In genomic region chr19:5494780-5495179, GRCh38 we compare ENCODE assay signal across 38 cellular contexts. TPM values are rescaled to one million over a fixed set of nuclear protein-coding genes. Genes with fewer than 3 reads are reported as not detected.
"Had no signal": no experiment of that assay in that cellular context is flagged by ENCODE, and none has a peak within 500 bp of the region (broad histone marks: within the 10 kb centered on the region; RNA-seq: fewer than 3 reads in every experiment).

No MANE protein-coding gene starts in this region.

- H3K27ac Mint-ChIP-seq: activated CD4-positive, alpha-beta memory T cell treated with anti-CD3 and anti-CD28 coated beads for 36 hours; activated CD4-positive, alpha-beta T cell treated with anti-CD3 and anti-CD28 coated beads for 36 hours; activated CD4-positive, alpha-beta T cell treated with anti-CD3 and anti-CD28 coated beads, Interleukin-2, amount 10 ng/mL, durations not matched to agents 24 days and 14 days; activated CD8-positive, alpha-beta memory T cell treated with anti-CD3 and anti-CD28 coated beads, Interleukin-2, amount 10 ng/mL, durations not matched to agents 7 days and 5 days; activated CD8-positive, alpha-beta T cell treated with anti-CD3 and anti-CD28 coated beads, Interleukin-2, amount 10 ng/mL, durations not matched to agents 7 days and 5 days; activated naive CD4-positive, alpha-beta T cell treated with anti-CD3 and anti-CD28 coated beads for 36 hours; activated naive CD4-positive, alpha-beta T cell treated with anti-CD3 and anti-CD28 coated beads, Interleukin-2, amount 50 U/mL, for 24 hours; activated naive CD8-positive, alpha-beta T cell treated with anti-CD3 and anti-CD28 coated beads for 36 hours; activated naive CD8-positive, alpha-beta T cell treated with anti-CD3 and anti-CD28 coated beads, Interleukin-2, amount 50 U/mL, for 24 hours; activated T-helper 1 cell treated with anti-CD3 and anti-CD28 coated beads, Interleukin-12 subunit alpha, Interleukin-12 subunit beta, Interleukin-2, Interleukin-4 antibody, amounts not matched to agents 30 ng/mL and 10 ng/mL and 1 ng/mL, durations not matched to agents 14 hours and 24 hours and 36 hours; activated T-helper 2 cell treated with anti-CD3 and anti-CD28 coated beads, Interferon-gamma antibody, Interleukin-2, Interleukin-4, amounts not matched to agents 10 μg/mL and 5 μg/mL and 100 μg/mL, durations not matched to agents 14 hours and 24 hours and 36 hours had no signal

- H3K4me3 Mint-ChIP-seq: activated CD4-positive, alpha-beta memory T cell treated with anti-CD3 and anti-CD28 coated beads for 36 hours; activated CD4-positive, alpha-beta T cell treated with anti-CD3 and anti-CD28 coated beads for 36 hours; activated CD4-positive, alpha-beta T cell treated with anti-CD3 and anti-CD28 coated beads, Interleukin-2, amount 10 ng/mL, durations not matched to agents 24 days and 14 days; activated CD8-positive, alpha-beta memory T cell treated with anti-CD3 and anti-CD28 coated beads, Interleukin-2, amount 10 ng/mL, durations not matched to agents 7 days and 5 days; activated CD8-positive, alpha-beta T cell treated with anti-CD3 and anti-CD28 coated beads, Interleukin-2, amount 10 ng/mL, durations not matched to agents 7 days and 5 days; activated naive CD4-positive, alpha-beta T cell treated with anti-CD3 and anti-CD28 coated beads for 36 hours; activated naive CD4-positive, alpha-beta T cell treated with anti-CD3 and anti-CD28 coated beads, Interleukin-2, amount 50 U/mL, for 24 hours; activated naive CD8-positive, alpha-beta T cell treated with anti-CD3 and anti-CD28 coated beads for 36 hours; activated naive CD8-positive, alpha-beta T cell treated with anti-CD3 and anti-CD28 coated beads, Interleukin-2, amount 50 U/mL, for 24 hours; activated T-helper 1 cell treated with anti-CD3 and anti-CD28 coated beads, Interleukin-12 subunit alpha, Interleukin-12 subunit beta, Interleukin-2, Interleukin-4 antibody, amounts not matched to agents 30 ng/mL and 10 ng/mL and 1 ng/mL, durations not matched to agents 14 hours and 24 hours and 36 hours had no signal

- H3K36me3 ChIP-seq: adrenal gland, breast epithelium, cardiac muscle cell, colonic mucosa, esophagus squamous epithelium had no signal

- H3K9me3 Mint-ChIP-seq: activated CD4-positive, alpha-beta memory T cell treated with anti-CD3 and anti-CD28 coated beads for 36 hours; activated CD4-positive, alpha-beta T cell treated with anti-CD3 and anti-CD28 coated beads, Interleukin-2, amount 10 ng/mL, durations not matched to agents 24 days and 14 days; activated naive CD4-positive, alpha-beta T cell treated with anti-CD3 and anti-CD28 coated beads, Interleukin-2, amount 50 U/mL, for 24 hours; activated naive CD8-positive, alpha-beta T cell treated with anti-CD3 and anti-CD28 coated beads, Interleukin-2, amount 50 U/mL, for 24 hours; activated T-helper 2 cell treated with anti-CD3 and anti-CD28 coated beads, Interferon-gamma antibody, Interleukin-2, Interleukin-4, amounts not matched to agents 10 μg/mL and 5 μg/mL and 100 μg/mL, durations not matched to agents 14 hours and 24 hours and 36 hours had no signal

- H3K4me3 ChIP-seq: adrenal gland, body of pancreas, breast epithelium, cardiac muscle cell, colonic mucosa, esophagus squamous epithelium had no signal

- H3K4me1 Mint-ChIP-seq: activated CD4-positive, alpha-beta T cell treated with anti-CD3 and anti-CD28 coated beads for 36 hours; activated CD4-positive, alpha-beta T cell treated with anti-CD3 and anti-CD28 coated beads, Interleukin-2, amount 10 ng/mL, durations not matched to agents 24 days and 14 days; activated CD8-positive, alpha-beta memory T cell treated with anti-CD3 and anti-CD28 coated beads, Interleukin-2, amount 10 ng/mL, durations not matched to agents 7 days and 5 days; activated naive CD4-positive, alpha-beta T cell treated with anti-CD3 and anti-CD28 coated beads, Interleukin-2, amount 50 U/mL, for 24 hours; activated naive CD8-positive, alpha-beta T cell treated with anti-CD3 and anti-CD28 coated beads, Interleukin-2, amount 50 U/mL, for 24 hours had no signal

- DNase-seq: activated CD4-positive, alpha-beta memory T cell treated with anti-CD3 and anti-CD28 coated beads for 36 hours; activated CD4-positive, alpha-beta T cell treated with anti-CD3 and anti-CD28 coated beads for 36 hours; activated CD4-positive, alpha-beta T cell treated with anti-CD3 and anti-CD28 coated beads, Interleukin-2, amount 10 ng/mL, durations not matched to agents 24 days and 14 days; activated CD4-positive, CD25-positive, alpha-beta regulatory T cell; activated CD4-positive, CD25-positive, alpha-beta regulatory T cell treated with anti-CD3 and anti-CD28 coated beads, Interleukin-2, amount 50 U/mL, for 72 hours; activated CD8-positive, alpha-beta memory T cell treated with anti-CD3 and anti-CD28 coated beads, Interleukin-2, amount 10 ng/mL, durations not matched to agents 7 days and 5 days; activated CD8-positive, alpha-beta memory T cell treated with anti-CD3 and anti-CD28 coated beads, Interleukin-2, amount 50 U/mL, for 4 hours; activated CD8-positive, alpha-beta T cell treated with anti-CD3 and anti-CD28 coated beads, Interleukin-2, amount 10 ng/mL, durations not matched to agents 7 days and 5 days; activated effector memory CD4-positive, alpha-beta T cell treated with anti-CD3 and anti-CD28 coated beads, Interleukin-2, amount 50 U/mL, for 16 hours; activated naive CD4-positive, alpha-beta T cell treated with anti-CD3 and anti-CD28 coated beads for 36 hours; activated naive CD8-positive, alpha-beta T cell treated with anti-CD3 and anti-CD28 coated beads for 36 hours; activated naive CD8-positive, alpha-beta T cell treated with anti-CD3 and anti-CD28 coated beads, Interleukin-2, amount 50 U/mL, for 24 hours; activated T-cell treated with anti-CD3 and anti-CD28 coated beads, Interleukin-2, amount 50 U/mL, for 1 hour; activated T-cell treated with anti-CD3 and anti-CD28 coated beads, Interleukin-2, amount 50 U/mL, for 48 hours; adrenal gland; amygdala; aorta; body of pancreas; central memory CD4-positive, alpha-beta T cell; cerebellar nuclear complex; colonic mucosa; effector CD8-positive, alpha-beta T cell; esophagus squamous epithelium; T-helper 2 cell had no signal

- H3K9me3 ChIP-seq: adrenal gland, body of pancreas, colonic mucosa, esophagus squamous epithelium had no signal

- H3K4me1 ChIP-seq: adrenal gland, body of pancreas, breast epithelium, colonic mucosa, esophagus squamous epithelium had no signal

- H3K36me3 Mint-ChIP-seq: activated CD4-positive, alpha-beta memory T cell treated with anti-CD3 and anti-CD28 coated beads for 36 hours; activated CD8-positive, alpha-beta memory T cell treated with anti-CD3 and anti-CD28 coated beads, Interleukin-2, amount 10 ng/mL, durations not matched to agents 7 days and 5 days; activated naive CD4-positive, alpha-beta T cell treated with anti-CD3 and anti-CD28 coated beads, Interleukin-2, amount 50 U/mL, for 24 hours had no signal

- H3K27ac ChIP-seq: adrenal gland, body of pancreas, breast epithelium, cardiac muscle cell, colonic mucosa, epithelial cell of prostate, esophagus squamous epithelium had no signal

RNA-seq across cellular contexts. Expression of gene ZNRF4, which starts 39.6 kb away (rescaled TPM):
- total RNA-seq: activated CD4-positive, alpha-beta memory T cell treated with anti-CD3 and anti-CD28 coated beads for 36 hours; activated CD4-positive, alpha-beta T cell treated with anti-CD3 and anti-CD28 coated beads for 36 hours; activated CD4-positive, alpha-beta T cell treated with anti-CD3 and anti-CD28 coated beads, Interleukin-2, amount 10 ng/mL, durations not matched to agents 24 days and 14 days; activated CD8-positive, alpha-beta memory T cell treated with anti-CD3 and anti-CD28 coated beads for 36 hours; activated CD8-positive, alpha-beta memory T cell treated with anti-CD3 and anti-CD28 coated beads, Interleukin-2, amount 10 ng/mL, durations not matched to agents 7 days and 5 days; activated CD8-positive, alpha-beta T cell treated with anti-CD3 and anti-CD28 coated beads, Interleukin-2, amount 10 ng/mL, durations not matched to agents 7 days and 5 days; activated naive CD4-positive, alpha-beta T cell treated with anti-CD3 and anti-CD28 coated beads for 36 hours; activated naive CD8-positive, alpha-beta T cell treated with anti-CD3 and anti-CD28 coated beads for 36 hours; activated T-helper 1 cell treated with anti-CD3 and anti-CD28 coated beads, Interleukin-12 subunit alpha, Interleukin-12 subunit beta, Interleukin-2, Interleukin-4 antibody, amounts not matched to agents 30 ng/mL and 10 ng/mL and 1 ng/mL, durations not matched to agents 14 hours and 24 hours and 36 hours; activated T-helper 2 cell treated with anti-CD3 and anti-CD28 coated beads, Interferon-gamma antibody, Interleukin-2, Interleukin-4, amounts not matched to agents 10 μg/mL and 5 μg/mL and 100 μg/mL, durations not matched to agents 14 hours and 24 hours and 36 hours; adrenal gland; aorta; body of pancreas; breast epithelium; cardiac muscle cell; colonic mucosa; dermis microvascular lymphatic vessel endothelial cell; endothelial cell of umbilical vein; esophagus squamous epithelium; fibroblast of lung; fibroblast of villous mesenchyme; frontal cortex; T-helper 1 cell treated with Interleukin-12 subunit alpha and Interleukin-12 subunit beta and Interleukin-4 antibody, amounts not matched to agents 30 ng/mL and 1 ng/mL, for 36 hours had no signal
- polyA plus RNA-seq: adrenal gland, aorta, cardiac muscle cell, endothelial cell of umbilical vein, esophagus, fibroblast of lung had no signal
